Comparison of ENCODE assay signal across 5 cellular contexts in the genomic region with DNA sequence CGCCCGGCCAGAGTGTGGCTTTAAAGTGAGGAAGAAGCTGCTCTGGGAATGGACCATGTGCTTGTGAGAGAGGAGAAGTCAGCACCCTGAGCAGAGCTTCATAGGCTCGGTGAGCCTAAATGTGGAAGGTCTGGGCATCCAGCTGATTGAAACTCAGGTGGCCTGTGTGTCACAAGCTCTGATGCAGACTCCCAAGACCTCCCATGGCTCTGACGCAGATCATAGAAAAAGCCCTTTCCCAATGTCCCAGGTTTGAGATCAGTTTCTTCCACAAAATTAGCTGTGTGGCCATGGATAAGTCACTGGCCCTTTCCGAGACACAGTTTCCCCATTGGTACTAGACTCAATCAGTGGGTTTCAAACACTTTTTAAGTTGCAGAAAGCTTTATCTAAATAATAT.
"Had no signal": no experiment of that assay in that cellular context is flagged by ENCODE, and none has a peak within 500 bp of the region (broad histone marks: within the 10 kb centered on the region; RNA-seq: fewer than 3 reads in every experiment).

No MANE protein-coding gene starts in this region.

- H3K4me3 ChIP-seq: K562 had no signal

- ATAC-seq: HepG2, K562 had no signal

- H3K27ac ChIP-seq: HL-60 had no signal

- DNase-seq: IMR-90, KBM-7 had no signal
